In the genomic region with DNA sequence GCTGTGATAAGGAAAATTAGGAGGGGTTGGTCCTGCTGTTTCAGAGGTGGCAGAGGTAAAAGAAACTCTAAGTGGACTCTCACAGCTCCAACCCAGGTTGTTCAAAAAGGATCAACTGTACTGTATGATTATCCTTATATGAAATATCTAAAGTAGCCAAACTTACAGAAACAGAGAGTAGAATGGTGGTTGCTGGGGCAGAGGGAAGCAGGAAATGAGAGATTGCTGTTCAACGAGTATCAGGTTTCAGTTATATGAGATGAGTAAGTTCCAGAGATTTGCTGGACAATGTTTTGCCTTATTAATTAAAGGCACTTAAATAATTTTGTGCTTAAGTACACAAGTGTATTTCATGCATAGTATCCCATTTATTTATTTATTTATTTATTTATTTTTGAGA, we compare ENCODE assay signal across 27 cellular contexts.
"Had no signal": no experiment of that assay in that cellular context is flagged by ENCODE, and none has a peak within 500 bp of the region (broad histone marks: within the 10 kb centered on the region; RNA-seq: fewer than 3 reads in every experiment).

No MANE protein-coding gene starts in this region.

- H3K27me3 ChIP-seq: ascending aorta, breast epithelium, cardiac muscle cell, colonic mucosa, esophagus squamous epithelium, gastroesophageal sphincter, heart right ventricle, hepatocyte had no signal

- H3K27ac ChIP-seq: ascending aorta, breast epithelium, cardiac muscle cell, colonic mucosa, epithelial cell of prostate, esophagus squamous epithelium, gastroesophageal sphincter, heart right ventricle, hepatocyte had no signal

- H3K4me3 ChIP-seq: ascending aorta, breast epithelium, cardiac muscle cell, colonic mucosa, esophagus squamous epithelium, gastroesophageal sphincter, heart right ventricle, hepatocyte had no signal

- H3K4me1 ChIP-seq: ascending aorta, breast epithelium, colonic mucosa, esophagus squamous epithelium, gastroesophageal sphincter, heart right ventricle had no signal

- H3K79me2 ChIP-seq: hepatocyte had no signal

- ATAC-seq: activated CD4-positive, alpha-beta T cell treated with anti-CD3 and anti-CD28 coated beads for 36 hours; activated CD8-positive, alpha-beta memory T cell treated with anti-CD3 and anti-CD28 coated beads, Interleukin-2, amount 10 ng/mL, durations not matched to agents 7 days and 5 days; activated CD8-positive, alpha-beta T cell treated with anti-CD3 and anti-CD28 coated beads, Interleukin-2, amount 10 ng/mL, durations not matched to agents 7 days and 5 days; activated naive CD4-positive, alpha-beta T cell treated with anti-CD3 and anti-CD28 coated beads, Interleukin-2, amount 50 U/mL, for 72 hours; gastroesophageal sphincter; heart right ventricle had no signal

- H3K9me3 ChIP-seq: ascending aorta, colonic mucosa, gastroesophageal sphincter had no signal

- H3K4me2 ChIP-seq: hepatocyte had no signal

- H3K36me3 ChIP-seq: ascending aorta, breast epithelium, cardiac muscle cell, colonic mucosa, esophagus squamous epithelium, gastroesophageal sphincter, heart right ventricle had no signal

- H2AFZ ChIP-seq: hepatocyte had no signal

- DNase-seq: activated CD4-positive, alpha-beta memory T cell treated with anti-CD3 and anti-CD28 coated beads for 36 hours; activated CD4-positive, alpha-beta T cell treated with anti-CD3 and anti-CD28 coated beads for 36 hours; activated CD4-positive, alpha-beta T cell treated with anti-CD3 and anti-CD28 coated beads, Interleukin-2, amount 10 ng/mL, durations not matched to agents 24 days and 14 days; activated CD4-positive, CD25-positive, alpha-beta regulatory T cell; activated CD4-positive, CD25-positive, alpha-beta regulatory T cell treated with anti-CD3 and anti-CD28 coated beads, Interleukin-2, amount 50 U/mL, for 72 hours; activated CD8-positive, alpha-beta memory T cell treated with anti-CD3 and anti-CD28 coated beads, Interleukin-2, amount 10 ng/mL, durations not matched to agents 7 days and 5 days; activated CD8-positive, alpha-beta memory T cell treated with anti-CD3 and anti-CD28 coated beads, Interleukin-2, amount 50 U/mL, for 4 hours; activated CD8-positive, alpha-beta T cell treated with anti-CD3 and anti-CD28 coated beads, Interleukin-2, amount 10 ng/mL, durations not matched to agents 7 days and 5 days; activated effector memory CD4-positive, alpha-beta T cell treated with anti-CD3 and anti-CD28 coated beads, Interleukin-2, amount 50 U/mL, for 16 hours; activated naive CD4-positive, alpha-beta T cell treated with anti-CD3 and anti-CD28 coated beads for 36 hours; activated naive CD8-positive, alpha-beta T cell treated with anti-CD3 and anti-CD28 coated beads, Interleukin-2, amount 10 ng/mL, durations not matched to agents 7 days and 5 days; activated T-cell treated with anti-CD3 and anti-CD28 coated beads, Interleukin-2, amount 50 U/mL, for 1 hour; activated T-cell treated with anti-CD3 and anti-CD28 coated beads, Interleukin-2, amount 50 U/mL, for 48 hours; central memory CD4-positive, alpha-beta T cell; cerebellar nuclear complex; colonic mucosa; effector CD8-positive, alpha-beta T cell; esophagus squamous epithelium; foreskin melanocyte; heart right ventricle had no signal
